1 cellular context compared by ENCODE assay signal in the genomic region with DNA sequence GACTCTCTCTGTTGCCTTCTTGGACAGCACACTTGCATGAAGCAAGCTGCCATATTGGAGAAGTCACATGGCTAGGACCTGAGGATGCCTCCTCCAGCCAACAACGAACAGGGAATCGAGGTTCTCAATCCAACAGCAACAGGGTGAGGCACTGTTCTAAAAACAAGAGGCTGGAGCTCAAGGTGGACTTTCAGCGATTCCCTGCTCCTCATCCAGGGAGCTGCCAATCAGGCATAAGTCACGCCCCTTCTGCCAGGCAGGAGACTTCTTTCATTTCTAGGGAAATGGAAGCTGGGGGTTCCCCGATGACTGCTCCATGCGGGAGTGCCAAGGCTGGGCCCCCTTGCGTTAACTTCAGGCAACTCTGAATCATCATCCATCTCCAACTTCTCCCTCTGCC.
TF ChIP-seq lines count a peak whose summit lies in the region.

No MANE protein-coding gene starts in this region.

TF ChIP-seq in IMR-90, 13 proteins besides CTCF, POLR2A, EP300 and RAD21 (continued from another document):
- TF ChIP-seq, protein P1, sequence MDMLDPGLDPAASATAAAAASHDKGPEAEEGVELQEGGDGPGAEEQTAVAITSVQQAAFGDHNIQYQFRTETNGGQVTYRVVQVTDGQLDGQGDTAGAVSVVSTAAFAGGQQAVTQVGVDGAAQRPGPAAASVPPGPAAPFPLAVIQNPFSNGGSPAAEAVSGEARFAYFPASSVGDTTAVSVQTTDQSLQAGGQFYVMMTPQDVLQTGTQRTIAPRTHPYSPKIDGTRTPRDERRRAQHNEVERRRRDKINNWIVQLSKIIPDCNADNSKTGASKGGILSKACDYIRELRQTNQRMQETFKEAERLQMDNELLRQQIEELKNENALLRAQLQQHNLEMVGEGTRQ (IDR thresholded peaks at IDR 0.05; ENCODE audit: low read depth, low read length) = no peak
- TF ChIP-seq BHLHE40 (IDR thresholded peaks at IDR 0.05; ENCODE audit: low read depth, low read length) (no peak), SMC3 (IDR thresholded peaks at IDR 0.05; ENCODE audit: low read depth, low read length) (no peak), RCOR1 (IDR thresholded peaks at IDR 0.05; ENCODE audit: insufficient replicate concordance, low read length) (no peak), MAFK (IDR thresholded peaks at IDR 0.05; ENCODE audit: low read depth, low read length) (no peak), FOS (IDR thresholded peaks at IDR 0.05; ENCODE audit: low read depth, low read length) (no peak), CEBPB (IDR thresholded peaks at IDR 0.05; ENCODE audit: low read depth, low read length) (no peak), NFE2L2 (IDR thresholded peaks at IDR 0.05; ENCODE audit: low read depth, low read length) (no peak), CHD1 (IDR thresholded peaks at IDR 0.05; ENCODE audit: low read depth, low read length) (no peak), RFX5 (IDR thresholded peaks at IDR 0.05; ENCODE audit: low read depth, low read length) (no peak)
- TF ChIP-seq, protein P2, sequence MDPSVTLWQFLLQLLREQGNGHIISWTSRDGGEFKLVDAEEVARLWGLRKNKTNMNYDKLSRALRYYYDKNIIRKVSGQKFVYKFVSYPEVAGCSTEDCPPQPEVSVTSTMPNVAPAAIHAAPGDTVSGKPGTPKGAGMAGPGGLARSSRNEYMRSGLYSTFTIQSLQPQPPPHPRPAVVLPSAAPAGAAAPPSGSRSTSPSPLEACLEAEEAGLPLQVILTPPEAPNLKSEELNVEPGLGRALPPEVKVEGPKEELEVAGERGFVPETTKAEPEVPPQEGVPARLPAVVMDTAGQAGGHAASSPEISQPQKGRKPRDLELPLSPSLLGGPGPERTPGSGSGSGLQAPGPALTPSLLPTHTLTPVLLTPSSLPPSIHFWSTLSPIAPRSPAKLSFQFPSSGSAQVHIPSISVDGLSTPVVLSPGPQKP (IDR thresholded peaks at IDR 0.05; ENCODE audit: borderline replicate concordance, low read depth, low read length) = no peak
TF ChIP-seq in IMR-90: peak in this region for 0.
